24 cellular contexts compared by ENCODE assay signal in the genomic region with DNA sequence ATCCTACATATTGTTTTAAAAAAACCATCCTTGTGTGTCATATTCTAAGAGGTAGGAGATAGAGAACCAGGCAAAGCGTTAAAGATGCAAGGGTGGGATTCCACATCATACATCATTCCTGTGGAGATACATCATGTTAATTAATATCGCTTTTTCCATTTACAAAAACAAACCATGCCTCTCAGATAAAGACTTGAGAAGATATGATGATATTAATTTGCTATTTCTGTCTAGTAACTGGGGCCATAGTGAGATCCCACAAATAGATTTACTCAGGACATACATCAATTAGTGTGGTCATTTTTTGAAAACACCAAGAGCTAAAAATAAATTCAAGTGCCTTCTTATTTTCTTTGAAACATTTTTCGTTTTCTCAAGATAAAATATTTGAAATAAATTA.
"Had no signal": no experiment of that assay in that cellular context is flagged by ENCODE, and none has a peak within 500 bp of the region (broad histone marks: within the 10 kb centered on the region; RNA-seq: fewer than 3 reads in every experiment).

No MANE protein-coding gene starts in this region.

- H3K4me3 Mint-ChIP-seq: activated B cell treated with CpG ODN at 0.5 μM for 24 hours; activated CD4-positive, alpha-beta T cell treated with anti-CD3 and anti-CD28 coated beads, Interleukin-2, amount 10 ng/mL, durations not matched to agents 24 days and 14 days; activated naive CD4-positive, alpha-beta T cell treated with anti-CD3 and anti-CD28 coated beads for 36 hours; activated naive CD8-positive, alpha-beta T cell; activated T-cell treated with anti-CD3 and anti-CD28 coated beads, Interleukin-2, amount 50 U/mL, for 4 hours; T-helper 1 cell treated with Interleukin-12 subunit alpha and Interleukin-12 subunit beta and Interleukin-4 antibody, amounts not matched to agents 30 μg/mL and 1 μg/mL, for 36 hours had no signal

- H3K36me3 ChIP-seq: brain microvascular endothelial cell, cardiac muscle cell had no signal

- FAIRE-seq: TTC549 had no signal

- H3K36me3 Mint-ChIP-seq: activated naive CD8-positive, alpha-beta T cell had no signal

- DNase-seq: activated B cell treated with CpG ODN at 0.5 μM for 24 hours; activated CD4-positive, alpha-beta T cell treated with anti-CD3 and anti-CD28 coated beads for 1 hour; activated CD4-positive, alpha-beta T cell treated with anti-CD3 and anti-CD28 coated beads, Interleukin-2, amount 10 ng/mL, durations not matched to agents 24 days and 14 days; activated CD4-positive, alpha-beta T cell treated with anti-CD3 and anti-CD28 coated beads, Interleukin-2, amount 50 U/mL, for 48 hours; activated CD8-positive, alpha-beta memory T cell treated with anti-CD3 and anti-CD28 coated beads for 24 hours; activated effector memory CD4-positive, alpha-beta T cell treated with anti-CD3 and anti-CD28 coated beads, Interleukin-2, amount 50 U/mL, for 16 hours; activated naive CD4-positive, alpha-beta T cell treated with anti-CD3 and anti-CD28 coated beads for 36 hours; activated T-cell treated with anti-CD3 and anti-CD28 coated beads, Interleukin-2, amount 50 U/mL, for 4 hours; amygdala; Karpas-422; NCI-H1105 treated with DMSO at 0.1 percent for 48 hours; NCI-H1436 treated with DMSO at 0.1 percent for 48 hours; NCI-H187; NCI-H2081; NCI-H510A treated with DMSO at 0.1 percent for 48 hours; NCI-H69; PC-3; SIG-M5; T-helper 9 cell had no signal

- H3K27ac Mint-ChIP-seq: activated B cell treated with CpG ODN at 0.5 μM for 24 hours; activated CD4-positive, alpha-beta T cell treated with anti-CD3 and anti-CD28 coated beads, Interleukin-2, amount 10 ng/mL, durations not matched to agents 24 days and 14 days; activated naive CD4-positive, alpha-beta T cell treated with anti-CD3 and anti-CD28 coated beads for 36 hours; activated naive CD8-positive, alpha-beta T cell; T-helper 1 cell treated with Interleukin-12 subunit alpha and Interleukin-12 subunit beta and Interleukin-4 antibody, amounts not matched to agents 30 μg/mL and 1 μg/mL, for 36 hours had no signal

- H3K27me3 Mint-ChIP-seq: activated B cell treated with CpG ODN at 0.5 μM for 24 hours; activated CD4-positive, alpha-beta T cell treated with anti-CD3 and anti-CD28 coated beads, Interleukin-2, amount 10 ng/mL, durations not matched to agents 24 days and 14 days; activated naive CD8-positive, alpha-beta T cell had no signal

- H3K27me3 ChIP-seq: brain microvascular endothelial cell, cardiac muscle cell had no signal

- H3K4me1 Mint-ChIP-seq: activated B cell treated with CpG ODN at 0.5 μM for 24 hours; activated CD4-positive, alpha-beta T cell treated with anti-CD3 and anti-CD28 coated beads, Interleukin-2, amount 10 ng/mL, durations not matched to agents 24 days and 14 days had no signal

- H3K9me3 Mint-ChIP-seq: activated B cell treated with CpG ODN at 0.5 μM for 24 hours; activated CD4-positive, alpha-beta T cell treated with anti-CD3 and anti-CD28 coated beads, Interleukin-2, amount 10 ng/mL, durations not matched to agents 24 days and 14 days; activated T-cell treated with anti-CD3 and anti-CD28 coated beads, Interleukin-2, amount 50 U/mL, for 4 hours; T-helper 1 cell treated with Interleukin-12 subunit alpha and Interleukin-12 subunit beta and Interleukin-4 antibody, amounts not matched to agents 30 μg/mL and 1 μg/mL, for 36 hours had no signal

- H3K27ac ChIP-seq: brain microvascular endothelial cell, cardiac muscle cell had no signal

- H3K4me3 ChIP-seq: cardiac muscle cell had no signal
